ENCODE assay signal across 8 cellular contexts in the genomic region with DNA sequence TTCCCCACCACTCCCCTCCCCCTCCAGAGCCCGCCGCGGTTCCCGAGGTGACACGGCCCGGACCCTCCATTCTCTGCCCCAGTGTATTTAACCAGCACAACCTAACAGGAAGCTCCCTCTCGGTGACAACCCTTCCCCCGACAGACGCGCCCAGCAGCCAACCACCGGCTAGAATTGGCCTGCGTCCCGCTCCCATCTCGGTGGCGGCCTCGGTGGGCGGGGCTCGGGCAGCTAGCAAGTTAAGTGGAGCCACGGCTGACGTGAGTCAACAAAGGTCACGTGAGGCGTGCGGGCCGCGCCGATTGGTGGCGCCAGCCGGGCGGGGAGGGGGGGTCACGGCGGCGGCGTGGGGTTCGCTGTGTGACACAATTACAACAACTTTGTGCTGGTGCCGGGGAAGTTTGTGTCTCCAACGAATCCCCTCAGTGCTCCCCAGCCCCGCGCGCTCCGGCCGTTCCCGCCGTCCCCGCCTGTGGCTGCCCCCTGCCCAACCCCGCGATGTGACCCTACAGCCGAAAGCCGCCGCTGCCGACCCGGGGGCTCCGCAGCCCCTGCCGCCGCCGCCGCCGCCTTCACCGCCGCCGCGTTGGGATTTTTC. TPM values are rescaled to one million over a fixed set of nuclear protein-coding genes. Genes with fewer than 3 reads are reported as not detected.
A peak's percentile ranks its signal among the peaks of the same experiment; 100 is the strongest.
DNase-seq lines count a peak whose midpoint lies in the region; ATAC-seq and TF ChIP-seq lines count a peak whose summit lies in the region.

Gene KDM6A (plus strand): TSS at position 372 of the 598 bp plus-strand sequence. CDS start 364 bp downstream, outside the sequence.

- peak within 1 kb of the TSS; percentile 87 to 93 for H3K4me3 Mint-ChIP-seq in CD14-positive monocyte
- peak within 1 kb of the TSS; percentile 96 for H3K4me3 Mint-ChIP-seq in activated CD4-positive, alpha-beta memory T cell treated with anti-CD3 and anti-CD28 coated beads, Interleukin-2, amount 10 ng/mL, durations not matched to agents 7 days and 5 days

- peaks cover 0 to 5% of the 10 kb centered on the region in 2 donors for H3K4me1 ChIP-seq in duodenal mucosa (ENCODE audit: control insufficient read depth in 1 of 2, insufficient read depth in 2 of 2, low read length in 2 of 2)
- H3K4me1 ChIP-seq in right lobe of liver, result peaks cover 0 to 17% (median 7%) of the 10 kb centered on the region in 4 donors

- TF ChIP-seq CTCF in CD14-positive monocyte (IDR thresholded peaks at IDR 0.05) (no peak), right lobe of liver (IDR thresholded peaks at IDR 0.05) (no peak)

- no peaks in the 10 kb centered on the region for H3K9me3 Mint-ChIP-seq in CD14-positive monocyte
- H3K9me3 Mint-ChIP-seq in activated CD4-positive, alpha-beta memory T cell treated with anti-CD3 and anti-CD28 coated beads, Interleukin-2, amount 10 ng/mL, durations not matched to agents 7 days and 5 days, result no peaks in the 10 kb centered on the region

- POLR2A ChIA-PET in activated CD4-positive, alpha-beta memory T cell treated with anti-CD3 and anti-CD28 coated beads, Interleukin-2, amount 10 ng/mL, durations not matched to agents 7 days and 5 days (lab: Charles Lee), result interaction anchor here (0.6 to 5.6 kb wide), 11 partner anchors 9 to 1965 kb away, joined by 3 to 36 read pairs (median 4); partner anchors contain the start of genes FUNDC1 and RP2

- ATAC-seq in GM19397 (IDR thresholded peaks at IDR 0.05; ENCODE audit: unreplicated experiment) (peak; percentile 86), HG03571 (IDR thresholded peaks at IDR 0.05; ENCODE audit: unreplicated experiment) (peak; percentile 87), right lobe of liver (peak; percentile 85 to 93 (median 90))

- H3K9me3 ChIP-seq in duodenal mucosa (ENCODE audit: control insufficient read depth in 1 of 2, low read length in 2 of 2) (no peaks in the 10 kb centered on the region), right lobe of liver (no peaks in the 10 kb centered on the region)

- H3K36me3 ChIP-seq in duodenal mucosa (ENCODE audit: control insufficient read depth in 1 of 2, insufficient read depth in 2 of 2, low read length in 2 of 2) (no peaks in the 10 kb centered on the region), right lobe of liver (no peaks in the 10 kb centered on the region)

- DNase-seq in CD14-positive monocyte (ENCODE audit: low spot score) (peak; percentile 97), NCI-H82 (lab: John Stamatoyannopoulos, UW) (peak; percentile 97), right lobe of liver (peak; percentile 97 to 100 (median 100))
- peak; percentile 96 for DNase-seq in activated CD4-positive, alpha-beta memory T cell treated with anti-CD3 and anti-CD28 coated beads, Interleukin-2, amount 10 ng/mL, durations not matched to agents 7 days and 5 days
- peak; percentile 93 to 96 for DNase-seq in stimulated activated CD4-positive, alpha-beta T cell treated with anti-CD3 and anti-CD28 coated beads, Interleukin-4, amount 100 ng/mL, for 4 hours

- H3K4me3 ChIP-seq in duodenal mucosa (ENCODE audit: low read depth in 1 of 2, low read length in 2 of 2) (peak within 1 kb of the TSS; percentile 79 to 86), right lobe of liver (peak within 1 kb of the TSS; percentile 71 to 87 (median 81))

- peak; percentile 89 for TF ChIP-seq POLR2A in right lobe of liver (IDR thresholded peaks at IDR 0.05)

- peaks cover 0 to 1% of the 10 kb centered on the region in 2 donors for H3K36me3 Mint-ChIP-seq in CD14-positive monocyte
- peaks cover 5% of the 10 kb centered on the region for H3K36me3 Mint-ChIP-seq in activated CD4-positive, alpha-beta memory T cell treated with anti-CD3 and anti-CD28 coated beads, Interleukin-2, amount 10 ng/mL, durations not matched to agents 7 days and 5 days (ENCODE audit: low read depth)

- CTCF ChIA-PET in activated CD4-positive, alpha-beta memory T cell treated with anti-CD3 and anti-CD28 coated beads, Interleukin-2, amount 10 ng/mL, durations not matched to agents 7 days and 5 days (lab: Charles Lee), result no interaction called here

- H3K27ac ChIP-seq in duodenal mucosa (ENCODE audit: low read depth, low read length) (peak within 1 kb of the TSS; percentile 95), right lobe of liver (peak within 1 kb of the TSS; percentile 98 to 99 (median 98))

- intact Hi-C loops in CD14-positive monocyte (cut with micrococcal nuclease), result loop anchor here in 1 of 2 donors (5.0 kb wide), 2 partner anchors 44 to 861 kb away; no protein-coding TSS in a partner anchor
- intact Hi-C loops in right lobe of liver (cut with DNase I), result no loop called here

- H3K9ac ChIP-seq in duodenal mucosa (ENCODE audit: low read depth in 1 of 2, low read length in 2 of 2), result peak within 1 kb of the TSS; percentile 69 to 86

- H3K27ac Mint-ChIP-seq in CD14-positive monocyte, result peak within 1 kb of the TSS; percentile 92 to 99 (median 98)
- peak within 1 kb of the TSS; percentile 98 for H3K27ac Mint-ChIP-seq in activated CD4-positive, alpha-beta memory T cell treated with anti-CD3 and anti-CD28 coated beads, Interleukin-2, amount 10 ng/mL, durations not matched to agents 7 days and 5 days

- H3K27me3 ChIP-seq in duodenal mucosa (ENCODE audit: control insufficient read depth in 1 of 2, insufficient read depth in 2 of 2, low read length in 2 of 2) (no peaks in the 10 kb centered on the region), right lobe of liver (no peaks in the 10 kb centered on the region)

- H3K27me3 Mint-ChIP-seq in CD14-positive monocyte (ENCODE audit: low read depth in 3 of 3), result no peaks in the 10 kb centered on the region
- no peaks in the 10 kb centered on the region for H3K27me3 Mint-ChIP-seq in activated CD4-positive, alpha-beta memory T cell treated with anti-CD3 and anti-CD28 coated beads, Interleukin-2, amount 10 ng/mL, durations not matched to agents 7 days and 5 days

- 0% methylated on average over 5 of the region's 61 CpGs for WGBS in right lobe of liver (ENCODE audit: insufficient coverage, low coverage, low lambda C conversion rate, missing lambda C conversion rate)

- peaks cover 22% of the 10 kb centered on the region for H3K4me1 Mint-ChIP-seq in CD14-positive monocyte
- peaks cover 20% of the 10 kb centered on the region for H3K4me1 Mint-ChIP-seq in activated CD4-positive, alpha-beta memory T cell treated with anti-CD3 and anti-CD28 coated beads, Interleukin-2, amount 10 ng/mL, durations not matched to agents 7 days and 5 days

RNA-seq across cellular contexts. Expression of gene KDM6A, which starts in this region (rescaled TPM):
- 10 to 100 TPM in 1 of 2 donors, 1 to 10 TPM in 1; 7.6 to 13.8 TPM for polyA plus RNA-seq in CD14-positive monocyte
- total RNA-seq in activated CD4-positive, alpha-beta memory T cell treated with anti-CD3 and anti-CD28 coated beads, Interleukin-2, amount 10 ng/mL, durations not matched to agents 7 days and 5 days, result 10 to 100 TPM; 27.2 to 28.0 TPM
- total RNA-seq in right lobe of liver, result 10 to 100 TPM in 5 of 6 experiments, 1 to 10 TPM in 1; 7.1 to 20.9 (median 15.7) TPM

Comparison
In these comparisons a context has a peak if more than half of its experiments do, and no peak if none do; other contexts are left out.
1. Peak in every context shown above with its lines: DNase-seq, ATAC-seq, H3K4me3 ChIP-seq and H3K27ac ChIP-seq.